Comparison of ENCODE assay signal across 12 cellular contexts in genomic region chr16:11370084-11370931, GRCh38. TPM values are rescaled to one million over a fixed set of nuclear protein-coding genes. Genes with fewer than 3 reads are reported as not detected.
DNase-seq lines count a peak whose midpoint lies in the region; ATAC-seq, FAIRE-seq and TF ChIP-seq lines count a peak whose summit lies in the region.
"Had no signal": no experiment of that assay in that cellular context is flagged by ENCODE, and none has a peak within 500 bp of the region (broad histone marks: within the 10 kb centered on the region; RNA-seq: fewer than 3 reads in every experiment).

No MANE protein-coding gene starts in this region.

- ATAC-seq in HG03432 (IDR thresholded peaks at IDR 0.05; ENCODE audit: unreplicated experiment) = peak; percentile 75
- peak; percentile 93 for ATAC-seq in GM12878
- no peak for ATAC-seq in foreskin keratinocyte
- ATAC-seq: A549, left ventricle myocardium superior had no signal

- H3K27ac ChIP-seq in GM12878 (ENCODE audit: control insufficient read depth, insufficient read depth) (no peak overlapping the region), foreskin keratinocyte (no peak overlapping the region)
- H3K27ac ChIP-seq: A549 had no signal

- RAD21 ChIA-PET in GM12878 (lab: Charles Lee; ENCODE audit: unreplicated experiment) = interaction anchor here (0.7 to 5.0 kb wide), 18 partner anchors 9 to 402 kb away, joined by 3 to 58 read pairs (median 7); partner anchors contain the start of gene SOCS1

- SMC1A ChIA-PET in GM12878 (lab: Charles Lee; ENCODE audit: uncharacterized antibody, unreplicated experiment) = interaction anchor here (0.6 to 4.8 kb wide), 18 partner anchors 8 to 800 kb away, joined by 3 to 24 read pairs (median 4); partner anchors contain the start of gene SOCS1

- H3K4me1 ChIP-seq in GM12878 (ENCODE audit: control insufficient read depth, insufficient read depth, low read length) = peaks cover 15% of the 10 kb centered on the region
- no peaks in the 10 kb centered on the region for H3K4me1 ChIP-seq in foreskin keratinocyte
- H3K4me1 ChIP-seq: A549 had no signal

- no TSS peak for BruUV-seq in GM12878 (replicated peaks; lab: Mats Ljungman, UMichigan)

- no peak for FAIRE-seq in GM12878 (lab: Jason Lieb, UNC)
- FAIRE-seq: A549, TTC549 had no signal

- TF ChIP-seq POLR2A in GM12878 (IDR thresholded peaks at IDR 0.05; ENCODE audit: low read depth, low read length) = no peak

- no peaks in the 10 kb centered on the region for H3K9me3 ChIP-seq in GM12878 (replicated peaks; ENCODE audit: control insufficient read depth, insufficient read depth, low read length)
- H3K9me3 ChIP-seq: A549 had no signal

- peak overlapping the region; percentile 46 for H2AFZ ChIP-seq in GM12878 (ENCODE audit: control insufficient read depth, low read depth, low read length)

- DNase-seq in SKM-1 treated with dmso at 0.1 percent for 144 hours (lab: John Stamatoyannopoulos, UW; ENCODE audit: unreplicated experiment) = peak; percentile 33
- no peak for DNase-seq in SKM-1 (lab: John Stamatoyannopoulos, UW; ENCODE audit: unreplicated experiment)
- peak; percentile 57 for DNase-seq in GM12878 (ENCODE audit: low read depth, low spot score)
- DNase-seq in posterior vena cava (ENCODE audit: low spot score) = peak; percentile 71
- DNase-seq in T-helper 9 cell = no peak
- DNase-seq in foreskin keratinocyte = no peak
- no peak for DNase-seq in GOT3 (lab: John Stamatoyannopoulos, UW)
- DNase-seq: central memory CD4-positive, alpha-beta T cell; left ventricle myocardium superior had no signal

- no peak overlapping the region for H3K9ac ChIP-seq in GM12878 (ENCODE audit: control insufficient read depth, insufficient read depth, low read length)

- no peak overlapping the region for H3K4me3 ChIP-seq in GM12878
- H3K4me3 ChIP-seq: A549 had no signal

- no peaks in the 10 kb centered on the region for H4K20me1 ChIP-seq in GM12878 (ENCODE audit: control insufficient read depth, insufficient read depth)

- TF ChIP-seq CTCF in GM12878 (IDR thresholded peaks at IDR 0.05 in 2 of 3, conservative IDR thresholded peaks at IDR 0.05 in 1 of 3; ENCODE audit: control insufficient read depth in 2 of 3, extremely low read depth in 1 of 3, insufficient read depth in 1 of 3, low read depth in 3 of 3, low read length in 3 of 3) = no peak
- no peak for TF ChIP-seq CTCF in foreskin keratinocyte (conservative IDR thresholded peaks at IDR 0.05)

- in situ Hi-C loops in GM12878 (cut with MboI) = no loop called here

- POLR2A ChIA-PET in GM12878 (lab: Charles Lee) = interaction anchor here (0.5 to 2.4 kb wide), 22 partner anchors 9 to 622 kb away, joined by 3 to 14 read pairs (median 5); no protein-coding TSS in a partner anchor

- no peaks in the 10 kb centered on the region for H3K36me3 ChIP-seq in GM12878 (ENCODE audit: control insufficient read depth in 2 of 2, insufficient read depth in 2 of 2, low read length in 1 of 2)

- intact Hi-C loops in GM12878 (cut with micrococcal nuclease; ENCODE audit: unreplicated experiment) = no loop called here
- intact Hi-C loops in posterior vena cava (cut with DNase I) = no loop called here

- H3K4me2 ChIP-seq in GM12878 (ENCODE audit: control insufficient read depth, insufficient read depth) = peak overlapping the region; percentile 30; the same call in 1 of the 2 replicates
- H3K4me2 ChIP-seq: A549 had no signal

- TF ChIP-seq EP300 in GM12878 (IDR thresholded peaks at IDR 0.05; ENCODE audit: borderline replicate concordance in 1 of 2, control insufficient read depth in 1 of 2, low read depth in 2 of 2, low read length in 2 of 2) = no peak

- CTCF ChIA-PET in GM12878 (lab: Yijun Ruan, JAX) = interaction anchor here (0.6 to 4.4 kb wide), 14 partner anchors 9 to 413 kb away, joined by 3 to 65 read pairs (median 6); partner anchors contain the start of gene SOCS1

- no peaks in the 10 kb centered on the region for H3K79me2 ChIP-seq in GM12878 (ENCODE audit: control insufficient read depth, insufficient read depth, low read length)

- H3K27me3 ChIP-seq in GM12878 (replicated peaks in 1 of 2; ENCODE audit: control insufficient read depth in 2 of 2, insufficient read depth in 2 of 2, low read length in 1 of 2) (no peaks in the 10 kb centered on the region), foreskin keratinocyte (no peaks in the 10 kb centered on the region)

- WGBS in GM12878 (ENCODE audit: insufficient coverage, insufficient replicate concordance, low lambda C conversion rate, missing lambda C conversion rate) = 19% methylated on average over 7 of the region's 7 CpGs

- TF ChIP-seq RAD21 in GM12878 (IDR thresholded peaks at IDR 0.05; ENCODE audit: insufficient read depth, low read depth, low read length) = no peak

TF ChIP-seq in GM12878, 131 proteins besides CTCF, POLR2A, EP300 and RAD21 (continues in another document):
- TF ChIP-seq ATF7 (IDR thresholded peaks at IDR 0.05; ENCODE audit: low read depth) (peak; percentile 43), STAT1 (conservative IDR thresholded peaks at IDR 0.05) (no peak), ZNF274 (IDR thresholded peaks at IDR 0.05; ENCODE audit: insufficient read depth, insufficient read length) (no peak), PKNOX1 (IDR thresholded peaks at IDR 0.05) (0 out of 2 replicates have a peak, but pooled peaks have one; percentile 19), HDGF (IDR thresholded peaks at IDR 0.05) (0 out of 2 replicates have a peak, but pooled peaks have one; percentile 18), SMARCA5 (IDR thresholded peaks at IDR 0.05) (no peak), BCL11A (IDR thresholded peaks at IDR 0.05; ENCODE audit: low read depth, low read length) (no peak), MLLT1 (IDR thresholded peaks at IDR 0.05) (no peak), ZNF384 (IDR thresholded peaks at IDR 0.05; ENCODE audit: borderline replicate concordance, low read depth, low read length) (no peak), NR2F1 (conservative IDR thresholded peaks at IDR 0.05) (peak; percentile 36; the same call in 1 of the 2 replicates)
- TF ChIP-seq, protein P1, sequence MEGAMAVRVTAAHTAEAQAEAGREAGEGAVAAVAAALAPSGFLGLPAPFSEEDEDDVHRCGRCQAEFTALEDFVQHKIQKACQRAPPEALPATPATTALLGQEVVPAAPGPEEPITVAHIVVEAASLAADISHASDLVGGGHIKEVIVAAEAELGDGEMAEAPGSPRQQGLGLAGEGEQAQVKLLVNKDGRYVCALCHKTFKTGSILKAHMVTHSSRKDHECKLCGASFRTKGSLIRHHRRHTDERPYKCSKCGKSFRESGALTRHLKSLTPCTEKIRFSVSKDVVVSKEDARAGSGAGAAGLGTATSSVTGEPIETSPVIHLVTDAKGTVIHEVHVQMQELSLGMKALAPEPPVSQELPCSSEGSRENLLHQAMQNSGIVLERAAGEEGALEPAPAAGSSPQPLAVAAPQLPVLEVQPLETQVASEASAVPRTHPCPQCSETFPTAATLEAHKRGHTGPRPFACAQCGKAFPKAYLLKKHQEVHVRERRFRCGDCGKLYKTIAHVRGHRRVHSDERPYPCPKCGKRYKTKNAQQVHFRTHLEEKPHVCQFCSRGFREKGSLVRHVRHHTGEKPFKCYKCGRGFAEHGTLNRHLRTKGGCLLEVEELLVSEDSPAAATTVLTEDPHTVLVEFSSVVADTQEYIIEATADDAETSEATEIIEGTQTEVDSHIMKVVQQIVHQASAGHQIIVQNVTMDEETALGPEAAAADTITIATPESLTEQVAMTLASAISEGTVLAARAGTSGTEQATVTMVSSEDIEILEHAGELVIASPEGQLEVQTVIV (IDR thresholded peaks at IDR 0.05; ENCODE audit: borderline replicate concordance, partially characterized antibody) = no peak

RNA-seq across cellular contexts. Expression of gene RMI2, which starts 25.0 kb away (rescaled TPM):
- 50.7 and 51.0 TPM in 2 replicates for total RNA-seq in GM12878 (2013; cell fraction: nucleolus; rRNA removed)
- total RNA-seq in GM12878 (2014; rRNA removed) (30.3 and 38.6 TPM in 2 replicates), GM12878 (2014; rRNA removed; fragmentation: Illumina TruSeq; extraction: Trizol) (25.4 and 26.6 TPM in 2 replicates), GM12878 (2021) (39.2 and 39.3 TPM in 2 replicates), posterior vena cava (1 to 10 TPM in 1 of 2 donors, under 1 TPM in 1; 0.67 to 1.4 TPM), foreskin keratinocyte (20.9 and 23.1 TPM in 2 replicates)
- 18.7 TPM for polyA plus RNA-seq in GM12878 (2011; ENCODE audit: low read depth)
- polyA plus RNA-seq in GM12878 (2011; rRNA removed) (34.0 and 51.7 TPM in 2 replicates), GM12878 (2014; fragmentation: Illumina TruSeq; extraction: Trizol) (47.1 and 65.7 TPM in 2 replicates), GM12878 (2014; fragmentation: Nextera tagmentation; extraction: Ambion mirVana) (10 to 100 TPM in 1 of 2 experiments, 1 to 10 TPM in 1; 9.6 to 21.7 TPM), GM12878 (2014; rRNA removed) (28.5 and 34.6 TPM in 2 replicates), GM12878 (2016; fragmentation: Nextera tagmentation; extraction: Ambion mirVana) (10 to 100 TPM; 26.4 to 68.8 TPM), foreskin keratinocyte (25.0 and 29.0 TPM in 2 replicates)
- 16.0 and 24.0 TPM in 2 replicates for polyA plus RNA-seq in GM12878 (2011; cell fraction: cytosol; rRNA removed)
- 18.6 and 23.4 TPM in 2 replicates for polyA plus RNA-seq in GM12878 (2011; cell fraction: nucleus; rRNA removed)
- 25.6 and 28.3 TPM in 2 replicates for polyA plus RNA-seq in GM12878 (2012)
- polyA minus RNA-seq in GM12878 (2011; rRNA and poly(A)+ RNA removed) = 14.5 and 20.4 TPM in 2 replicates
- 6.9 and 8.0 TPM in 2 replicates for polyA minus RNA-seq in GM12878 (2011; cell fraction: cytosol; rRNA and poly(A)+ RNA removed)
- 5.2 and 6.1 TPM in 2 replicates for polyA minus RNA-seq in GM12878 (2011; cell fraction: nucleus; rRNA and poly(A)+ RNA removed)

Comparison
In these comparisons a context has a peak if more than half of its experiments do, and no peak if none do; other contexts are left out.
1. DNase-seq: peak in SKM-1 treated with dmso at 0.1 percent for 144 hours (single experiment), GM12878 (single experiment) and posterior vena cava (single experiment); none in SKM-1 (single experiment), T-helper 9 cell (single experiment), foreskin keratinocyte (0 of 2) and GOT3 (single experiment).